Comparison of ENCODE assay signal across 8 cellular contexts in the genomic region with DNA sequence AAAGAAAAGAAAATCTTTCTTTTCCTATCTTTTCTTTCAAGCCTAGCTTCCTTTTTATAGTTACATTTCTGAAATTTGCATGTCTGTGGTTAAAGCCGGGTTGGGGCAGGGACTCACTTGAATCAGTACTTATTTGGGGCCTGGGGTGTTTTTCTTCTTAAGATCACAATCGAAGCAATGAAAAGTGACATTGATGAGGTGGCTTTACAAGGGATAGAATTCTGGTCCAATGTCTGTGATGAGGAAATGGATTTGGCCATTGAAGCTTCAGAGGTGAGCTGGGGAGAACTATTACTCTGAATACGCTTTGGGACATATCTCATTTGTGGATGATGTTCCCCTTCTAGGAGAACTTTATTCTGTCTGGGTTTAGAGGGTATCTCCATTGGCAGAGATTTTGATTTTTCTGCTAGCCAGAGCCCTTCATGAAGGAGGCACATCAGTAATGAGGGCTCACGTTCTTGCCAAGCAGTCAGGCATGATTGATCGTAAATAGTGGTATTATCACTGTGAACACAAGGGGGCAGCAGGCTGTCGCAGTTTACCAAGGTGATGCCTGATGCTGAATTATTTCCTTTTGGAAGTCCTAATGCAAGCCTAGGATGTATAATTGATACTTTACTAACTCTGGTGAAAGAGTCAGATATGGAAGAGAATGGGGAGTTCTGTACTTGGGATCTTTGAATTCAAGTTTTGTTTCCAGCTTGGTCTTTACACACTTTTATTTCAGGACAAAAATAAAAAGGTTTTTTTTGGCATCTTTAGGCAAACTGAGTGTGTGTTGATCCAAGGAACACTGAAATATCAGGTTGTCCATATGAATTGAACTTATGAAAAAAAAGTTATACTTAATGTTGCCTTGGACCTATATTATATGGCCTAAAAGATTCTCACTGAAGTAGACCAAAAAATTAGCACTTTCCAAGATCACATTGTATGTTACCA. TPM values are rescaled to one million over a fixed set of nuclear protein-coding genes. Genes with fewer than 3 reads are reported as not detected.
A peak's percentile ranks its signal among the peaks of the same experiment; 100 is the strongest.
DNase-seq lines count a peak whose midpoint lies in the region; ATAC-seq and TF ChIP-seq lines count a peak whose summit lies in the region.

No MANE protein-coding gene starts in this region.

- POLR2A ChIA-PET in Panc1 (lab: Charles Lee) = no interaction called here

- no peak for TF ChIP-seq EP300 in tibial nerve (IDR thresholded peaks at IDR 0.05)

- no peak for TF ChIP-seq POLR2A in tibial nerve (IDR thresholded peaks at IDR 0.05)

- H3K9me3 ChIP-seq in Panc1 (ENCODE audit: control insufficient read depth, insufficient read depth, low read depth, low read length) (no peaks in the 10 kb centered on the region), tibial nerve (no peaks in the 10 kb centered on the region)

- ATAC-seq in Panc1 = peak; percentile 87
- no peak for ATAC-seq in HG03280 (IDR thresholded peaks at IDR 0.05; ENCODE audit: unreplicated experiment)

- no TSS peak for BruUV-seq in Panc1 (replicated peaks; lab: Mats Ljungman, UMichigan)

- H3K36me3 ChIP-seq in Panc1 (ENCODE audit: control insufficient read depth, insufficient read depth, low read length) (peaks cover 74% of the 10 kb centered on the region), tibial nerve (peaks cover 9 to 98% (median 23%) of the 10 kb centered on the region in 3 donors)

- CTCF ChIA-PET in Panc1 (lab: Charles Lee) = interaction anchor here (0.6 to 1.0 kb wide), 3 partner anchors 10 to 1231 kb away, joined by 3 read pairs; no protein-coding TSS in a partner anchor

- H3K27me3 ChIP-seq in Panc1 (ENCODE audit: control insufficient read depth, insufficient read depth, low read length) (no peaks in the 10 kb centered on the region), tibial nerve (no peaks in the 10 kb centered on the region)

- 39 to 43% methylated on average over 6 of the region's 6 CpGs for WGBS in tibial nerve, 2 donors

- intact Hi-C loops in Panc1 (cut with micrococcal nuclease; ENCODE audit: unreplicated experiment) = no loop called here

- in situ Hi-C loops in KBM-7 (cut with MboI; ENCODE audit: low pct_unique_long_range_greater_than_20kb, low sequenced_read_pairs) = no loop called here
- in situ Hi-C loops in Panc1 (cut with HindIII; ENCODE audit: low pct_unique_long_range_greater_than_20kb, low sequenced_read_pairs) = no loop called here

- DNase-seq in DMS153 treated with DMSO at 0.1 percent for 48 hours (lab: John Stamatoyannopoulos, UW; ENCODE audit: unreplicated experiment) (peak; percentile 5), KBM-7 (peak; percentile 78), Panc1 (ENCODE audit: low read depth, low spot score) (peak; percentile 38), activated T-helper 1 cell treated with Interleukin-2 at 50 U/mL for 16 hours (ENCODE audit: low read depth) (peak; percentile 37), fibroblast of pulmonary artery (ENCODE audit: low read depth) (peak; percentile 78), nucleus accumbens (lab: John Stamatoyannopoulos, UW) (peak in 41 of 56 donors; percentile 1 to 71 (median 19)), tibial nerve (ENCODE audit: low spot score in 2 of 2) (peak in 1 of 2 donors; percentile 71)

- TF ChIP-seq CTCF in Panc1 (IDR thresholded peaks at IDR 0.05) = peak; percentile 90
- TF ChIP-seq CTCF in fibroblast of pulmonary artery (IDR thresholded peaks at IDR 0.05; ENCODE audit: low read length, missing control alignments) = peak; percentile 82
- TF ChIP-seq CTCF in tibial nerve (IDR thresholded peaks at IDR 0.05) = peak; percentile 52 to 74 (median 71)

- H3K4me1 ChIP-seq in Panc1 (ENCODE audit: control insufficient read depth, insufficient read depth, low read length) = no peaks in the 10 kb centered on the region
- peaks cover 0 to 12% (median 2%) of the 10 kb centered on the region in 4 donors for H3K4me1 ChIP-seq in tibial nerve

- H3K27ac ChIP-seq in Panc1 (ENCODE audit: low read length) (no peak overlapping the region), tibial nerve (no peak overlapping the region)

- H3K4me3 ChIP-seq in Panc1 (ENCODE audit: low read depth in 2 of 2, low read length in 2 of 2) (no peak overlapping the region), fibroblast of pulmonary artery (replicated peaks; ENCODE audit: low read depth, low read length) (no peak overlapping the region), tibial nerve (no peak overlapping the region)

RNA-seq across cellular contexts. Expression of gene KPNB1, which starts 14.6 kb away (rescaled TPM):
- total RNA-seq in Panc1 (2021; ENCODE audit: unreplicated experiment) = 666 TPM
- polyA plus RNA-seq in Panc1 (2012; ENCODE audit: insufficient read length) = 250 TPM
- 100 to 1,000 TPM; 164 to 205 (median 181) TPM for total RNA-seq in tibial nerve

RNA-seq across cellular contexts. Expression of gene TBKBP1, which starts 29.7 kb away (rescaled TPM):
- total RNA-seq in Panc1 (2021; ENCODE audit: unreplicated experiment) = 12.0 TPM
- polyA plus RNA-seq in Panc1 (2012; ENCODE audit: insufficient read length) = 18.5 TPM
- total RNA-seq in tibial nerve = 10 to 100 TPM in 2 of 4 donors, 1 to 10 TPM in 2; 6.3 to 24.6 (median 9.8) TPM
